18 cellular contexts compared by ENCODE assay signal in the genomic region with DNA sequence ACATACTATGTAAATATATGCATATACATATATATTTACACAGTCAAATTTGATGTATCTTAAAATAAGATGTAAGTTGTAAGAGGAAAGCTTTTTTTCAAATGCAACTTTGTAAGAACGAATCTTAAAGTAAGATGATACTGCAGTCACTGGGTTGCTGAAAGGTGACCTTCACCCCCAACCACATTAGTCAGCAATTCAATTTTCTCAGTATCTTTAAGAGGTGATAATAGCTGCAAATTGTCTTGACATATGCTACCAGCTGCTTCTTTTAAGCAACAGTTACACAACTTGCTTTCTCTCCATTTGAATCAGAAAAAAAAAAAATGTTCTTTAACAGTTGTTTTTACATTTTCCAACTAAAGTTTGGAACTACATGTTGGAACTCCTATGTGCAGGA.
DNase-seq lines count a peak whose midpoint lies in the region; ATAC-seq lines count a peak whose summit lies in the region.
"Had no signal": no experiment of that assay in that cellular context is flagged by ENCODE, and none has a peak within 500 bp of the region (broad histone marks: within the 10 kb centered on the region; RNA-seq: fewer than 3 reads in every experiment).

No MANE protein-coding gene starts in this region.

- DNase-seq in NCI-H69 (lab: John Stamatoyannopoulos, UW): peak; percentile 47
- peak; percentile 67 for DNase-seq in mesendoderm
- DNase-seq in activated naive CD4-positive, alpha-beta T cell (lab: John Stamatoyannopoulos, UW): no peak
- no peak for DNase-seq in 8988T
- DNase-seq: CD4-positive, alpha-beta T cell; H9; NCI-H2029; NCI-H446; NCI-H524 treated with DMSO at 0.1 percent for 48 hours; Peyer's patch; SIG-M5 had no signal

- no peaks in the 10 kb centered on the region for H3K27me3 ChIP-seq in mesendoderm (ENCODE audit: insufficient read depth, low read length, poor library complexity)
- H3K27me3 ChIP-seq: BLaER1 treated with 17β-estradiol and CSF1 and Interleukin-3, amounts not matched to agents 10 nM and 100 nM; Peyer's patch had no signal

- no peak overlapping the region for H3K18ac ChIP-seq in mesendoderm (ENCODE audit: low read length)

- H3K4me3 ChIP-seq in mesendoderm (ENCODE audit: low read length): no peak overlapping the region
- H3K4me3 ChIP-seq: BLaER1 treated with 17β-estradiol and CSF1 and Interleukin-3, amounts not matched to agents 10 nM and 100 nM; GM23338; K562; Peyer's patch; SK-N-MC had no signal

- no peaks in the 10 kb centered on the region for H3K36me3 ChIP-seq in mesendoderm (ENCODE audit: control insufficient read depth, insufficient read depth, low read length)
- H3K36me3 ChIP-seq: BLaER1 treated with 17β-estradiol and CSF1 and Interleukin-3, amounts not matched to agents 10 nM and 100 nM; Peyer's patch had no signal

- no peak overlapping the region for H2AK5ac ChIP-seq in mesendoderm (ENCODE audit: low read length)

- no peak overlapping the region for H3K4ac ChIP-seq in mesendoderm (ENCODE audit: low read depth, low read length)

- no peak overlapping the region for H4K5ac ChIP-seq in mesendoderm (ENCODE audit: low read length)

- no peak overlapping the region for H3K9ac ChIP-seq in mesendoderm (ENCODE audit: low read length)
- H3K9ac ChIP-seq: BLaER1 treated with 17β-estradiol and CSF1 and Interleukin-3, amounts not matched to agents 10 nM and 100 nM had no signal

- H3K56ac ChIP-seq in mesendoderm (ENCODE audit: low read length): no peak overlapping the region

- no CpG with 5 or more reads among the region's 1 CpG for WGBS in mesendoderm (ENCODE audit: extremely low coverage, insufficient coverage, low lambda C conversion rate)

- H2BK120ac ChIP-seq in mesendoderm (ENCODE audit: low read depth, low read length): no peak overlapping the region

- peaks cover 2% of the 10 kb centered on the region for H3K4me1 ChIP-seq in mesendoderm (ENCODE audit: control insufficient read depth, low read depth, low read length)
- H3K4me1 ChIP-seq: Peyer's patch had no signal

- H3K79me1 ChIP-seq in mesendoderm (ENCODE audit: low read length): no peaks in the 10 kb centered on the region

- no peak overlapping the region for H2BK15ac ChIP-seq in mesendoderm (replicated peaks; ENCODE audit: low read depth)

- ATAC-seq in GM18861 (IDR thresholded peaks at IDR 0.05; ENCODE audit: unreplicated experiment): peak; percentile 33
- ATAC-seq in GM21786 (IDR thresholded peaks at IDR 0.05; ENCODE audit: unreplicated experiment): peak; percentile 50
- ATAC-seq in HG02678 (IDR thresholded peaks at IDR 0.05; ENCODE audit: unreplicated experiment): no peak
- ATAC-seq: GM23338, K562 had no signal

- no peak overlapping the region for H2BK5ac ChIP-seq in mesendoderm (ENCODE audit: low read length)

- no peak overlapping the region for H4K8ac ChIP-seq in mesendoderm (ENCODE audit: low read depth, low read length)

- H3K27ac ChIP-seq in mesendoderm (ENCODE audit: low read depth, low read length): no peak overlapping the region
- H3K27ac ChIP-seq: BLaER1 treated with 17β-estradiol and CSF1 and Interleukin-3, amounts not matched to agents 10 nM and 100 nM; Peyer's patch; SK-N-MC had no signal

- no peak overlapping the region for H3K4me2 ChIP-seq in mesendoderm (ENCODE audit: low read length)
- H3K4me2 ChIP-seq: GM23338 had no signal

- H3K79me2 ChIP-seq in mesendoderm (ENCODE audit: control insufficient read depth, insufficient read depth, low read length): no peaks in the 10 kb centered on the region

- H3K23ac ChIP-seq in mesendoderm (ENCODE audit: low read length): no peak overlapping the region

Comparison
In these comparisons a context has a peak if more than half of its experiments do, and no peak if none do; other contexts are left out.
1. DNase-seq: peak in NCI-H69 (single experiment) and mesendoderm (single experiment); none in activated naive CD4-positive, alpha-beta T cell (0 of 4) and 8988T (single experiment).